13 cellular contexts compared by ENCODE assay signal in the genomic region with DNA sequence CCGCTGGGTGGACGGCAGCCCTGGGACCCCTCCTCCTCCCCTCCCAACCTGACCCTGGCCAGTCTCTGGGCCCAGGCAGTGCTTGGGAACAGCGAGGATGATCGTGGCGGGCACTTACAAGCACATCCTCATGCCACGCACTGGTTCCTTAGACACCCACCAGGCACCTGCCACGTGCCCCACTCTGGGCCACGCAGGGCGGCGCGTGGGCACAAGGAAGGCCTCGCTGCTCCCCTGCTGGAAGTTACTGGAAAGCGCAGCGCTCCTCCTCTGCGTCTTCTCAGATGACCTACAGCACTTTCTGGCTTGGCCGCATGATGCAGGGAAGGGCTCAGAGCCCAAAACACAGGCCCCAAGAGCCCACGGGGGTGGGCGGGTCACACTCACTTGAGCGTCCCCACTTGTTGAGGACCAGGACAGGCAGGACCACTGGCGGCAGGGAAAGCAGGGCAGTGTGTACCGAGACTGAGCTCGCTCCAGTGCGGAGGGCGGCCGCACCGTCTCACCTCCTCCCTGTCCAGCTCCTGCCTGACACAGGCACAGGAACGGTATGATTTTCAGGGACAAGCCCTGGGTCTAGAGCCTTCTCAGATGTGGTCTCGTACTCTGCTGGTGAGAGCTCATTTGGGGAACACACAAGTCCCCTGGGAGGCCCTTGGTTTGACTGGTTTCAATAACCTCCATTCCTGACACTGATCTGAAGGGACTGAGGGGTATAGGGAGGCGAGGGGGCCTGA.
DNase-seq lines count a peak whose midpoint lies in the region; ATAC-seq and TF ChIP-seq lines count a peak whose summit lies in the region.
"Had no signal": no experiment of that assay in that cellular context is flagged by ENCODE, and none has a peak within 500 bp of the region (broad histone marks: within the 10 kb centered on the region; RNA-seq: fewer than 3 reads in every experiment).

No MANE protein-coding gene starts in this region.

- H3K27me3 ChIP-seq in BE2C (no peaks in the 10 kb centered on the region), PC-3 (ENCODE audit: low read length) (no peaks in the 10 kb centered on the region), PC-9 (ENCODE audit: insufficient read depth, low read depth) (no peaks in the 10 kb centered on the region)
- H3K27me3 ChIP-seq: gastrocnemius medialis had no signal

- TF ChIP-seq CTCF in BE2C (IDR thresholded peaks at IDR 0.05; ENCODE audit: low read depth, low read length) (peak; percentile 7; the same call in 1 of the 2 replicates), PC-3 (conservative IDR thresholded peaks at IDR 0.05; ENCODE audit: low read depth, low read length) (0 out of 2 replicates have a peak, but pooled peaks have one; percentile 10), PC-9 (conservative IDR thresholded peaks at IDR 0.05) (no peak)

- H3K79me2 ChIP-seq in PC-3 (ENCODE audit: low read length): no peaks in the 10 kb centered on the region
- H3K79me2 ChIP-seq in PC-9 (ENCODE audit: low read depth): no peaks in the 10 kb centered on the region

- POLR2A ChIA-PET in PC-3 (lab: Charles Lee; ENCODE audit: unreplicated experiment): interaction anchor here (0.5 kb wide), 1 partner anchor 167 kb away, joined by 3 read pairs; no protein-coding TSS in a partner anchor
- POLR2A ChIA-PET in PC-9 (lab: Charles Lee; ENCODE audit: unreplicated experiment): no interaction called here

- no peak overlapping the region for H3K4me3 ChIP-seq in BE2C (ENCODE audit: low read depth, low read length)
- no peak overlapping the region for H3K4me3 ChIP-seq in PC-3 (ENCODE audit: low read length)
- H3K4me3 ChIP-seq in PC-9: no peak overlapping the region
- H3K4me3 ChIP-seq: gastrocnemius medialis had no signal

- no peak overlapping the region for H3K27ac ChIP-seq in PC-3 (ENCODE audit: low read length)
- no peak overlapping the region for H3K27ac ChIP-seq in PC-9
- H3K27ac ChIP-seq: gastrocnemius medialis, neutrophil had no signal

- DNase-seq in BE2C (no peak), PC-3 (no peak), PC-9 (no peak), NCI-H1417 (lab: John Stamatoyannopoulos, UW) (no peak)
- DNase-seq in activated effector memory CD4-positive, alpha-beta T cell treated with Interleukin-2 at 50 U/mL for 16 hours: no peak
- DNase-seq: ACHN; gastrocnemius medialis; NK-92 treated with Interleukin-12 subunit alpha and Interleukin-12 subunit beta, amount 100 ng/mL, for 24 hours; T-helper 17 cell had no signal

- CTCF ChIA-PET in PC-3 (lab: Charles Lee) (no interaction called here), PC-9 (lab: Charles Lee) (no interaction called here)

- H3K9ac ChIP-seq in PC-3 (ENCODE audit: low read length): no peak overlapping the region

- no peak overlapping the region for H3K4me2 ChIP-seq in PC-3 (ENCODE audit: low read length)
- no peak overlapping the region for H3K4me2 ChIP-seq in PC-9

- intact Hi-C loops in PC-3 (cut with micrococcal nuclease) (no loop called here), PC-9 (cut with micrococcal nuclease; ENCODE audit: unreplicated experiment) (no loop called here)

- BruUV-seq in PC-3 (replicated peaks; lab: Mats Ljungman, UMichigan) (no TSS peak), PC-9 (replicated peaks; lab: Mats Ljungman, UMichigan) (no TSS peak)

- H3K4me1 ChIP-seq in BE2C (no peaks in the 10 kb centered on the region), PC-3 (ENCODE audit: insufficient read depth, low read length) (no peaks in the 10 kb centered on the region), PC-9 (replicated peaks; ENCODE audit: insufficient read depth) (no peaks in the 10 kb centered on the region)
- H3K4me1 ChIP-seq: gastrocnemius medialis had no signal

- H3K9me2 ChIP-seq in PC-3 (replicated peaks; ENCODE audit: low read length) (no peaks in the 10 kb centered on the region), PC-9 (ENCODE audit: insufficient read depth) (no peaks in the 10 kb centered on the region)

- peak; percentile 66 for ATAC-seq in GM19043 (IDR thresholded peaks at IDR 0.05; ENCODE audit: low read depth, unreplicated experiment)
- ATAC-seq in HG02642 (IDR thresholded peaks at IDR 0.05; ENCODE audit: poor library complexity, unreplicated experiment): peak; percentile 68
- no peak for ATAC-seq in PC-3
- no peak for ATAC-seq in HG03520 (IDR thresholded peaks at IDR 0.05; ENCODE audit: unreplicated experiment)
- ATAC-seq: gastrocnemius medialis, T-helper 17 cell had no signal

- no peak overlapping the region for H2AFZ ChIP-seq in PC-3 (ENCODE audit: low read length)
- no peak overlapping the region for H2AFZ ChIP-seq in PC-9

- no peaks in the 10 kb centered on the region for H3K36me3 ChIP-seq in BE2C
- no peaks in the 10 kb centered on the region for H3K36me3 ChIP-seq in PC-3 (ENCODE audit: low read depth, low read length)
- H3K36me3 ChIP-seq in PC-9 (ENCODE audit: low read depth): no peaks in the 10 kb centered on the region
- H3K36me3 ChIP-seq: neutrophil had no signal

- no peaks in the 10 kb centered on the region for H3K9me3 ChIP-seq in BE2C
- H3K9me3 ChIP-seq in PC-3 (ENCODE audit: low read length): no peaks in the 10 kb centered on the region
- H3K9me3 ChIP-seq in PC-9 (ENCODE audit: insufficient read depth, low read depth): no peaks in the 10 kb centered on the region
- H3K9me3 ChIP-seq: gastrocnemius medialis, neutrophil had no signal

- H3F3A ChIP-seq in PC-3 (ENCODE audit: low read length, unreplicated experiment): no peaks in the 10 kb centered on the region
- H3F3A ChIP-seq in PC-9 (ENCODE audit: insufficient read depth, low read depth): no peaks in the 10 kb centered on the region

- H4K20me1 ChIP-seq in PC-3 (ENCODE audit: low read length) (no peaks in the 10 kb centered on the region), PC-9 (ENCODE audit: insufficient read depth) (no peaks in the 10 kb centered on the region)

Comparison
In these comparisons a context has a peak if more than half of its experiments do, and no peak if none do; other contexts are left out.
1. ATAC-seq: peak in GM19043 (single experiment) and HG02642 (single experiment); none in PC-3 (single experiment) and HG03520 (single experiment).